Comparison of ENCODE assay signal across 16 cellular contexts in the genomic region with DNA sequence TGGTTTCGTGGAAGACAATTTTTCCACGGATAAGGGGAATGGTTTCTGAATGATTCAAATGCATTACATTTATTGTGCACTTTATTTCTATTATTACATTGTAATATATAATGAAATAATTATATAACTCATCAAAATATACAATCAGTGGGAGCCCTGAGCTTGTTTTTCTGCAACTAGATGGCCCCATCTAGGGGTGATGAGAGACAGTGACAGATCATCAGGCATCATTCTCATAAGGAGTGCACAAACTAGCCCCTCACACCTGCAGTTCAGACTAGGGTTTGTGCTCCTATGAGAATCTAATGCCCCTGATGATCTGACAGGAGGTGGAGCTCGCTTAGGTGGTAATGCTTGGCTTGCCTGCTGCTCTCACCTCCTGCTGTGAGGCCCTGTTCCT. TPM values are rescaled to one million over a fixed set of nuclear protein-coding genes. Genes with fewer than 3 reads are reported as not detected.
A peak's percentile ranks its signal among the peaks of the same experiment; 100 is the strongest.
DNase-seq lines count a peak whose midpoint lies in the region; ATAC-seq and TF ChIP-seq lines count a peak whose summit lies in the region.
"Had no signal": no experiment of that assay in that cellular context is flagged by ENCODE, and none has a peak within 500 bp of the region (broad histone marks: within the 10 kb centered on the region; RNA-seq: fewer than 3 reads in every experiment).

No MANE protein-coding gene starts in this region.

- peaks cover 19% of the 10 kb centered on the region for H3K4me1 Mint-ChIP-seq in GM23338
- peaks cover 23% of the 10 kb centered on the region for H3K4me1 Mint-ChIP-seq in T-helper 2 cell treated with Interferon-gamma antibody and Interleukin-4, amounts not matched to agents 5 μg/mL and 100 μg/mL, for 36 hours (ENCODE audit: low read depth)

- H2AFZ ChIP-seq in GM23338 (no peak overlapping the region), hepatocyte (no peak overlapping the region)

- no peaks in the 10 kb centered on the region for H3F3A ChIP-seq in GM23338 (replicated peaks; ENCODE audit: low read depth)

- H3K27ac ChIP-seq in C4-2B (no peak overlapping the region), GM23338 (ENCODE audit: low read depth) (no peak overlapping the region), WERI-Rb-1 (no peak overlapping the region), hepatocyte (no peak overlapping the region)
- H3K27ac ChIP-seq: neutrophil, Peyer's patch had no signal

- no peak overlapping the region for H3K27ac Mint-ChIP-seq in GM23338
- H3K27ac Mint-ChIP-seq in T-helper 2 cell treated with Interferon-gamma antibody and Interleukin-4, amounts not matched to agents 5 μg/mL and 100 μg/mL, for 36 hours: no peak overlapping the region
- H3K27ac Mint-ChIP-seq: stimulated activated naive CD8-positive, alpha-beta T cell treated with anti-CD3 and anti-CD28 coated beads, Interleukin-15, Interleukin-2, amounts not matched to agents 100 ng/mL and 50 ng/mL, for 24 hours had no signal

- H3K36me3 Mint-ChIP-seq in GM23338 (ENCODE audit: low read depth): peaks cover 33% of the 10 kb centered on the region
- peaks cover 27% of the 10 kb centered on the region for H3K36me3 Mint-ChIP-seq in T-helper 2 cell treated with Interferon-gamma antibody and Interleukin-4, amounts not matched to agents 5 μg/mL and 100 μg/mL, for 36 hours (ENCODE audit: low read depth)

- H3K9me3 ChIP-seq in WERI-Rb-1 (ENCODE audit: severe bottlenecking) (no peaks in the 10 kb centered on the region), hepatocyte (ENCODE audit: low read depth) (no peaks in the 10 kb centered on the region)
- H3K9me3 ChIP-seq: neutrophil, Peyer's patch had no signal

- peaks cover 20% of the 10 kb centered on the region for H4K20me1 ChIP-seq in GM23338 (replicated peaks; ENCODE audit: insufficient read depth)
- peaks cover 11% of the 10 kb centered on the region for H4K20me1 ChIP-seq in hepatocyte (ENCODE audit: insufficient read depth, poor library complexity, severe bottlenecking)

- H3K9me2 ChIP-seq in GM23338 (ENCODE audit: insufficient read depth) (no peaks in the 10 kb centered on the region), hepatocyte (replicated peaks; ENCODE audit: insufficient read depth) (no peaks in the 10 kb centered on the region)

- H3K4me3 ChIP-seq in GM23338: no peak overlapping the region
- H3K4me3 ChIP-seq in WERI-Rb-1 (ENCODE audit: low read depth, low read length): no peak overlapping the region
- H3K4me3 ChIP-seq in hepatocyte: no peak overlapping the region
- H3K4me3 ChIP-seq: Peyer's patch had no signal

- no peaks in the 10 kb centered on the region; the same call in 2 of the 3 replicates for H3K9me3 Mint-ChIP-seq in GM23338
- H3K9me3 Mint-ChIP-seq in T-helper 2 cell treated with Interferon-gamma antibody and Interleukin-4, amounts not matched to agents 5 μg/mL and 100 μg/mL, for 36 hours: no peaks in the 10 kb centered on the region
- H3K9me3 Mint-ChIP-seq: stimulated activated naive CD8-positive, alpha-beta T cell treated with anti-CD3 and anti-CD28 coated beads, Interleukin-15, Interleukin-2, amounts not matched to agents 100 ng/mL and 50 ng/mL, for 24 hours had no signal

- no peaks in the 10 kb centered on the region; the same call in 1 of the 2 replicates for H3K4me1 ChIP-seq in GM23338 (ENCODE audit: insufficient read depth)
- H3K4me1 ChIP-seq in hepatocyte (ENCODE audit: insufficient read depth): peaks cover 14% of the 10 kb centered on the region

- peaks cover 22% of the 10 kb centered on the region for H3K36me3 ChIP-seq in GM23338 (ENCODE audit: insufficient read depth)
- H3K36me3 ChIP-seq in WERI-Rb-1: peaks cover 33% of the 10 kb centered on the region
- no peaks in the 10 kb centered on the region for H3K36me3 ChIP-seq in hepatocyte (replicated peaks; ENCODE audit: insufficient read depth, low read depth)

- in situ Hi-C loops in KBM-7 (cut with MboI; ENCODE audit: low pct_unique_long_range_greater_than_20kb, low sequenced_read_pairs): no loop called here

- peaks cover 81% of the 10 kb centered on the region for H3K79me2 ChIP-seq in GM23338 (replicated peaks; ENCODE audit: insufficient read depth)
- peaks cover 76% of the 10 kb centered on the region for H3K79me2 ChIP-seq in hepatocyte

- peak; percentile 28 for DNase-seq in GM23338 (ENCODE audit: low spot score)
- DNase-seq in WERI-Rb-1: no peak
- DNase-seq in hepatocyte (ENCODE audit: low spot score): no peak
- no peak for DNase-seq in KBM-7
- no peak for DNase-seq in COLO668 (lab: John Stamatoyannopoulos, UW; ENCODE audit: unreplicated experiment)
- DNase-seq in T-helper 2 cell treated with Interferon-gamma antibody and Interleukin-4, amounts not matched to agents 5 μg/mL and 100 μg/mL, for 36 hours (ENCODE audit: low spot score): no peak
- DNase-seq: activated T-cell treated with anti-CD3 and anti-CD28 coated beads for 4 hours; anterior cingulate cortex; NCI-H1436 treated with DMSO at 0.1 percent for 48 hours; Peyer's patch; stimulated activated CD4-positive, alpha-beta T cell treated with anti-CD3 and anti-CD28 coated beads, Interleukin-2, amount 100 ng/mL, for 24 hours had no signal

- ATAC-seq in GM23338 (peak; percentile 54), HG03520 (IDR thresholded peaks at IDR 0.05; ENCODE audit: unreplicated experiment) (no peak)

- TF ChIP-seq CTCF in C4-2B (conservative IDR thresholded peaks at IDR 0.05) (peak; percentile 27), GM23338 (conservative IDR thresholded peaks at IDR 0.05; ENCODE audit: low read depth in 2 of 2) (peak in 1 of 2 experiments; percentile 59; a peak in 3 of 4 replicates), WERI-Rb-1 (IDR thresholded peaks at IDR 0.05; ENCODE audit: low read depth, low read length) (0 out of 2 replicates have a peak, but pooled peaks have one; percentile 26), hepatocyte (IDR thresholded peaks at IDR 0.05; ENCODE audit: poor library complexity) (peak; percentile 25)

- no peaks in the 10 kb centered on the region for H3K27me3 Mint-ChIP-seq in GM23338 (ENCODE audit: insufficient read depth, low read depth, poor library complexity)
- no peaks in the 10 kb centered on the region for H3K27me3 Mint-ChIP-seq in T-helper 2 cell treated with Interferon-gamma antibody and Interleukin-4, amounts not matched to agents 5 μg/mL and 100 μg/mL, for 36 hours (ENCODE audit: low read depth)
- H3K27me3 Mint-ChIP-seq: stimulated activated naive CD8-positive, alpha-beta T cell treated with anti-CD3 and anti-CD28 coated beads, Interleukin-15, Interleukin-2, amounts not matched to agents 100 ng/mL and 50 ng/mL, for 24 hours had no signal

- 99% methylated on average over 3 of the region's 3 CpGs for WGBS in hepatocyte (ENCODE audit: low lambda C conversion rate, missing lambda C conversion rate)

- no peak overlapping the region for H3K4me3 Mint-ChIP-seq in GM23338
- H3K4me3 Mint-ChIP-seq in T-helper 2 cell treated with Interferon-gamma antibody and Interleukin-4, amounts not matched to agents 5 μg/mL and 100 μg/mL, for 36 hours: no peak overlapping the region
- H3K4me3 Mint-ChIP-seq: stimulated activated naive CD8-positive, alpha-beta T cell treated with anti-CD3 and anti-CD28 coated beads, Interleukin-15, Interleukin-2, amounts not matched to agents 100 ng/mL and 50 ng/mL, for 24 hours had no signal

- no peak overlapping the region for H3K4me2 ChIP-seq in GM23338
- H3K4me2 ChIP-seq in hepatocyte: no peak overlapping the region

- no peaks in the 10 kb centered on the region for H3K27me3 ChIP-seq in GM23338 (ENCODE audit: insufficient read depth)
- no peaks in the 10 kb centered on the region for H3K27me3 ChIP-seq in WERI-Rb-1 (ENCODE audit: insufficient read depth, low read depth, severe bottlenecking)
- H3K27me3 ChIP-seq in hepatocyte: no peaks in the 10 kb centered on the region
- H3K27me3 ChIP-seq: neutrophil, Peyer's patch had no signal

TF ChIP-seq in GM23338, 12 proteins besides CTCF, POLR2A, EP300 and RAD21 (continues in another document):
- TF ChIP-seq CREB1 (CRISPR knock-in tag; IDR thresholded peaks at IDR 0.05; ENCODE audit: low read depth) (no peak), EZH2phosphoT487 (IDR thresholded peaks at IDR 0.05; ENCODE audit: unreplicated experiment) (no peak), ZNF331 (CRISPR knock-in tag; IDR thresholded peaks at IDR 0.05; ENCODE audit: low read depth) (no peak), POLR2AphosphoS5 (IDR thresholded peaks at IDR 0.05; ENCODE audit: low read depth) (no peak), ETS1 (IDR thresholded peaks at IDR 0.05) (no peak)

RNA-seq across cellular contexts. Expression of gene ISCA1, which starts 6.4 kb away (rescaled TPM):
- 61.0 and 65.4 TPM in 2 replicates for total RNA-seq in GM23338 (2014; rRNA removed; shearing (Covaris generic))
- polyA plus RNA-seq in GM23338 (2016; fragmentation: Nextera tagmentation; extraction: Ambion mirVana): 43.7 and 54.9 TPM in 2 replicates
- total RNA-seq in hepatocyte: 50.6 and 57.1 TPM in 2 replicates
- 34.2 and 38.5 TPM in 2 replicates for polyA plus RNA-seq in hepatocyte

RNA-seq across cellular contexts. Expression of gene C9orf153, which starts 16.5 kb away (rescaled TPM):
- 0.12 TPM in 1 of 2 replicates, not detected in the other for total RNA-seq in GM23338 (2014; rRNA removed; shearing (Covaris generic))
- polyA plus RNA-seq in GM23338 (2016; fragmentation: Nextera tagmentation; extraction: Ambion mirVana) (0.24 and 0.29 TPM in 2 replicates), hepatocyte (not detected in 2 replicates)
- total RNA-seq in hepatocyte: not detected in 2 replicates
- polyA plus RNA-seq: endothelial cell of umbilical vein had no signal
